8 cellular contexts compared by ENCODE assay signal in genomic region chr6:72624557-72625160, GRCh38. TPM values are rescaled to one million over a fixed set of nuclear protein-coding genes. Genes with fewer than 3 reads are reported as not detected.
DNase-seq lines count a peak whose midpoint lies in the region; ATAC-seq, FAIRE-seq and TF ChIP-seq lines count a peak whose summit lies in the region.

No MANE protein-coding gene starts in this region.

- WGBS in neuronal stem cell (ENCODE audit: extremely low coverage in 2 of 2, insufficient read length in 2 of 2, insufficient replicate concordance in 1 of 2), 2 donors: no CpG with 5 or more reads among the region's 3 CpGs

- no peaks in the 10 kb centered on the region for H3K36me3 ChIP-seq in CD8-positive, alpha-beta T cell (ENCODE audit: insufficient read depth, low read length)
- H3K36me3 ChIP-seq in neuronal stem cell (replicated peaks in 1 of 2; ENCODE audit: control insufficient read depth in 2 of 2, insufficient read depth in 2 of 2, low read length in 2 of 2): no peaks in the 10 kb centered on the region

- peaks cover 14% of the 10 kb centered on the region for H3K4me1 ChIP-seq in CD8-positive, alpha-beta T cell (ENCODE audit: insufficient read depth, low read length)
- peaks cover 9% of the 10 kb centered on the region for H3K4me1 ChIP-seq in foreskin keratinocyte
- peaks cover 8 to 9% of the 10 kb centered on the region in 2 donors for H3K4me1 ChIP-seq in neuronal stem cell (ENCODE audit: control insufficient read depth in 2 of 2, insufficient read depth in 1 of 2, low read depth in 1 of 2, low read length in 2 of 2)

- no peak overlapping the region for H2BK120ac ChIP-seq in neuronal stem cell (ENCODE audit: low read depth, low read length)

- CTCF ChIA-PET in CD8-positive, alpha-beta T cell (lab: Charles Lee): interaction anchor here (0.7 to 2.4 kb wide), 5 partner anchors 9 to 505 kb away, joined by 3 to 8 read pairs (median 4); no protein-coding TSS in a partner anchor

- no peak overlapping the region for H4K91ac ChIP-seq in neuronal stem cell (ENCODE audit: low read depth, low read length, poor library complexity)

- TF ChIP-seq CTCF in CD8-positive, alpha-beta T cell (IDR thresholded peaks at IDR 0.05): peak; percentile 82
- TF ChIP-seq CTCF in HFFc6 (IDR thresholded peaks at IDR 0.05) (peak; percentile 86), foreskin keratinocyte (conservative IDR thresholded peaks at IDR 0.05) (peak; percentile 80)

- H3K9me3 Mint-ChIP-seq in CD8-positive, alpha-beta T cell: no peaks in the 10 kb centered on the region
- H3K9me3 Mint-ChIP-seq in HFFc6: no peaks in the 10 kb centered on the region

- peaks cover 7% of the 10 kb centered on the region for H3K36me3 Mint-ChIP-seq in CD8-positive, alpha-beta T cell
- peaks cover 26% of the 10 kb centered on the region for H3K36me3 Mint-ChIP-seq in HFFc6 (ENCODE audit: low read depth)

- H2BK12ac ChIP-seq in neuronal stem cell (ENCODE audit: low read length): no peak overlapping the region

- H3K27me3 ChIP-seq in CD8-positive, alpha-beta T cell (ENCODE audit: insufficient read depth, low read length): no peaks in the 10 kb centered on the region
- H3K27me3 ChIP-seq in foreskin keratinocyte: no peaks in the 10 kb centered on the region
- peaks cover 16 to 54% (median 35%) of the 10 kb centered on the region in 3 experiments for H3K27me3 ChIP-seq in neuronal stem cell (ENCODE audit: control insufficient read depth in 3 of 3, insufficient read depth in 3 of 3, low read depth in 1 of 3, low read length in 3 of 3)

- no peak overlapping the region for H3K4me3 Mint-ChIP-seq in CD8-positive, alpha-beta T cell
- peak overlapping the region; percentile 96 for H3K4me3 Mint-ChIP-seq in HFFc6

- H3K9me3 ChIP-seq in CD8-positive, alpha-beta T cell (ENCODE audit: low read length): no peaks in the 10 kb centered on the region
- no peaks in the 10 kb centered on the region for H3K9me3 ChIP-seq in neuronal stem cell (replicated peaks in 1 of 2; ENCODE audit: control insufficient read depth in 2 of 2, insufficient read depth in 1 of 2, low read depth in 1 of 2, low read length in 2 of 2)

- H3K4me3 ChIP-seq in CD8-positive, alpha-beta T cell (ENCODE audit: low read depth, low read length): no peak overlapping the region
- no peak overlapping the region for H3K4me3 ChIP-seq in neuronal stem cell (ENCODE audit: low read length in 2 of 2)

- no peaks in the 10 kb centered on the region for H3K27me3 Mint-ChIP-seq in CD8-positive, alpha-beta T cell (ENCODE audit: low read depth)
- H3K27me3 Mint-ChIP-seq in HFFc6 (ENCODE audit: insufficient read depth): no peaks in the 10 kb centered on the region

- no peak overlapping the region for H3K23ac ChIP-seq in neuronal stem cell (ENCODE audit: low read depth, low read length, poor library complexity)

- H3K27ac Mint-ChIP-seq in CD8-positive, alpha-beta T cell: no peak overlapping the region
- peak overlapping the region; percentile 27; the same call in 1 of the 2 replicates for H3K27ac Mint-ChIP-seq in HFFc6

- H3K9ac ChIP-seq in neuronal stem cell (ENCODE audit: low read depth, low read length, poor library complexity): no peak overlapping the region

- no peak overlapping the region for H3K4ac ChIP-seq in neuronal stem cell (ENCODE audit: low read length)

- no peaks in the 10 kb centered on the region for H3K79me1 ChIP-seq in neuronal stem cell (ENCODE audit: low read depth, low read length)

- no peak overlapping the region for H3K4me2 ChIP-seq in neuronal stem cell (ENCODE audit: insufficient read depth, low read length, poor library complexity, severe bottlenecking)

- FAIRE-seq in urothelium cell line (lab: Jason Lieb, UNC): no peak

- POLR2A ChIA-PET in CD8-positive, alpha-beta T cell (lab: Charles Lee): no interaction called here

- no peak for DNase-seq in CD8-positive, alpha-beta T cell
- DNase-seq in HFFc6: peak; percentile 42
- peak; percentile 83 for DNase-seq in SK-MEL-5 (ENCODE audit: low read depth, low spot score)
- no peak for DNase-seq in foreskin keratinocyte
- DNase-seq in urothelium cell line (ENCODE audit: low spot score): peak; percentile 47
- DNase-seq in neuronal stem cell (ENCODE audit: low spot score): no peak
- no peak for DNase-seq in anterior cingulate cortex (lab: John Stamatoyannopoulos, UW)
- no peak for DNase-seq in NCI-H1092 treated with DMSO at 0.1 percent for 48 hours (lab: John Stamatoyannopoulos, UW)

- H2BK15ac ChIP-seq in neuronal stem cell (ENCODE audit: low read length): no peak overlapping the region

- no peak overlapping the region for H2AFZ ChIP-seq in neuronal stem cell (ENCODE audit: low read length)

- no peak for ATAC-seq in CD8-positive, alpha-beta T cell
- peak; percentile 29 for ATAC-seq in foreskin keratinocyte

- H3K27ac ChIP-seq in CD8-positive, alpha-beta T cell (ENCODE audit: low read depth, low read length): no peak overlapping the region
- H3K27ac ChIP-seq in foreskin keratinocyte (no peak overlapping the region), neuronal stem cell (replicated peaks; ENCODE audit: low read length) (no peak overlapping the region)

- in situ Hi-C loops in SK-MEL-5 (cut with HindIII; ENCODE audit: low pct_unique_long_range_greater_than_20kb, low sequenced_read_pairs): loop anchor here (25.0 kb wide), 1 partner anchor 513 kb away; no protein-coding TSS in a partner anchor

- H4K8ac ChIP-seq in neuronal stem cell (ENCODE audit: low read depth, low read length): no peak overlapping the region

- no peak overlapping the region for H3K18ac ChIP-seq in neuronal stem cell (ENCODE audit: low read length)

- peaks cover 40% of the 10 kb centered on the region for H3K4me1 Mint-ChIP-seq in CD8-positive, alpha-beta T cell (ENCODE audit: low read depth)
- H3K4me1 Mint-ChIP-seq in HFFc6 (ENCODE audit: low read depth): peaks cover 77% of the 10 kb centered on the region

- no peak overlapping the region for H2AK5ac ChIP-seq in neuronal stem cell (ENCODE audit: low read depth, low read length)

- no peak overlapping the region for H2BK5ac ChIP-seq in neuronal stem cell (ENCODE audit: low read length)

- H3K14ac ChIP-seq in neuronal stem cell (ENCODE audit: low read length): no peak overlapping the region

- intact Hi-C loops in CD8-positive, alpha-beta T cell (cut with DNase I, micrococcal nuclease): loop anchor here (5.0 to 10.0 kb wide), 4 partner anchors 840 to 1030 kb away; partner anchors contain the start of genes SLC17A5 (in 2 of the 2), EEF1A1 (in 1 of the 2) and MTO1 (in 1 of the 2)

RNA-seq across cellular contexts. Expression of gene KCNQ5, which starts 2.8 kb away (rescaled TPM):
- total RNA-seq in CD8-positive, alpha-beta T cell: 1 to 10 TPM; 3.5 to 3.8 TPM
- 10 to 100 TPM; 16.3 to 35.5 (median 20.2) TPM for total RNA-seq in HFFc6 (2021; fragmentation: NEBNext Ultra II Directional; extraction: Animal tissue kit (Norgen Biotek cat#: 25700))
- 13.9 and 24.1 TPM in 2 replicates for total RNA-seq in SK-MEL-5 (2014; rRNA removed; shearing (Covaris generic))
- 21.7 and 38.0 TPM in 2 replicates for polyA plus RNA-seq in SK-MEL-5 (2015; cell fraction: cytosol; rRNA removed)
- polyA plus RNA-seq in SK-MEL-5 (2015; cell fraction: nucleus; rRNA removed): 13.5 and 16.7 TPM in 2 replicates
- total RNA-seq in foreskin keratinocyte: 4.9 and 6.4 TPM in 2 replicates
- polyA plus RNA-seq in foreskin keratinocyte: 1.3 and 2.1 TPM in 2 replicates
- 0.08 TPM for polyA plus RNA-seq in neuronal stem cell (2013, experiment 1 of 2)
- polyA plus RNA-seq in neuronal stem cell (2013, experiment 2 of 2): 0.06 TPM

Comparison
In these comparisons a context has a peak if more than half of its experiments do, and no peak if none do; other contexts are left out.
1. DNase-seq: peak in HFFc6 (single experiment), SK-MEL-5 (single experiment) and urothelium cell line (single experiment); none in CD8-positive, alpha-beta T cell (0 of 7), foreskin keratinocyte (0 of 2), neuronal stem cell (single experiment), anterior cingulate cortex (0 of 58) and NCI-H1092 treated with DMSO at 0.1 percent for 48 hours (single experiment).
2. Peak in every context shown above with its lines, with median percentiles within 50 percentile points of each other: CTCF ChIP-seq.